Comparison of ENCODE assay signal across 2 cellular contexts in genomic region chr10:74153676-74154075, GRCh38.
TF ChIP-seq lines count a peak whose summit lies in the region.

No MANE protein-coding gene starts in this region.

TF ChIP-seq in IMR-90, 13 proteins besides CTCF, POLR2A, EP300 and RAD21:
- TF ChIP-seq ELK1 (IDR thresholded peaks at IDR 0.05; ENCODE audit: borderline replicate concordance, low read depth, low read length): no peak
- TF ChIP-seq RCOR1 (IDR thresholded peaks at IDR 0.05; ENCODE audit: insufficient replicate concordance, low read length): no peak
- no peak for TF ChIP-seq MXI1 (IDR thresholded peaks at IDR 0.05; ENCODE audit: borderline replicate concordance, low read depth, low read length)
- TF ChIP-seq MAZ (IDR thresholded peaks at IDR 0.05; ENCODE audit: borderline replicate concordance, low read depth, low read length): no peak
- no peak for TF ChIP-seq FOS (IDR thresholded peaks at IDR 0.05; ENCODE audit: low read depth, low read length)
- no peak for TF ChIP-seq CEBPB (IDR thresholded peaks at IDR 0.05; ENCODE audit: low read depth, low read length)

TF ChIP-seq in K562, 482 proteins besides CTCF, POLR2A, EP300 and RAD21:
- no peak for TF ChIP-seq ELF2 (CRISPR knock-in tag; IDR thresholded peaks at IDR 0.05)
- TF ChIP-seq, protein P1, sequence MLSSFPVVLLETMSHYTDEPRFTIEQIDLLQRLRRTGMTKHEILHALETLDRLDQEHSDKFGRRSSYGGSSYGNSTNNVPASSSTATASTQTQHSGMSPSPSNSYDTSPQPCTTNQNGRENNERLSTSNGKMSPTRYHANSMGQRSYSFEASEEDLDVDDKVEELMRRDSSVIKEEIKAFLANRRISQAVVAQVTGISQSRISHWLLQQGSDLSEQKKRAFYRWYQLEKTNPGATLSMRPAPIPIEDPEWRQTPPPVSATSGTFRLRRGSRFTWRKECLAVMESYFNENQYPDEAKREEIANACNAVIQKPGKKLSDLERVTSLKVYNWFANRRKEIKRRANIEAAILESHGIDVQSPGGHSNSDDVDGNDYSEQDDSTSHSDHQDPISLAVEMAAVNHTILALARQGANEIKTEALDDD (IDR thresholded peaks at IDR 0.05): peak; percentile 6; the same call in 1 of the 2 replicates
TF ChIP-seq in K562: peak in this region for 1.
